ENCODE assay signal across 22 cellular contexts in the genomic region with DNA sequence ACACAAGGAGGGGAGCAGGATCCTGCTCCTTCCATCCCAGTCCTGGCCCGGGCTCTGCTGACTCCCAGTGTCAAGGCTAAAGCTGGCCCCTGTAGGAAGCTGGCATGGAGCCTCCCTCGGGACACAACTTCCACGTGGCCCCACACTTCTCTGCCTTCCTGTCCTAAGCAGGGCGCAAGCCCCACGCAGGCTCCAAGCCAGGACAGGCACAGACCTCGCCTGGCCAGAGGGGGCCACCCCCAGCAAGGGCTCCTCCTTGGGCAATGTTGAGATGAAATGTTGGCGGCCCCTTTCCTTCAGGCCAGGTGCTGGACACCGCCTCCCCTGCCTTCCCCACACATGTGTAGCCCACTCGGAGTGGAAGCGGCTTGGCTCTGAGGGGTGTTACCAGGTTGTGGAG.
DNase-seq lines count a peak whose midpoint lies in the region; ATAC-seq and TF ChIP-seq lines count a peak whose summit lies in the region.
"Had no signal": no experiment of that assay in that cellular context is flagged by ENCODE, and none has a peak within 500 bp of the region (broad histone marks: within the 10 kb centered on the region; RNA-seq: fewer than 3 reads in every experiment).

No MANE protein-coding gene starts in this region.

- no peak for TF ChIP-seq RAD21 in IMR-90 (IDR thresholded peaks at IDR 0.05; ENCODE audit: low read length)

- BruUV-seq in IMR-90 (replicated peaks; lab: Mats Ljungman, UMichigan) = no TSS peak

- H3K4me1 ChIP-seq in IMR-90 (ENCODE audit: control insufficient read depth, insufficient read depth, low read length) = peaks cover 23% of the 10 kb centered on the region
- H3K4me1 ChIP-seq in endodermal cell (ENCODE audit: control insufficient read depth, insufficient read depth, low read length) = peaks cover 18% of the 10 kb centered on the region
- peaks cover 11 to 35% of the 10 kb centered on the region in 2 donors for H3K4me1 ChIP-seq in lung (ENCODE audit: control insufficient read depth in 2 of 2, insufficient read depth in 2 of 2, low read length in 2 of 2)
- peaks cover 51% of the 10 kb centered on the region for H3K4me1 ChIP-seq in stomach smooth muscle (ENCODE audit: control insufficient read depth, insufficient read depth, low read length)
- H3K4me1 ChIP-seq: colonic mucosa had no signal

- no peak overlapping the region for H2AFZ ChIP-seq in IMR-90 (replicated peaks; ENCODE audit: low read length, poor library complexity)

- H3K4me2 ChIP-seq in IMR-90 (ENCODE audit: low read depth, low read length) = no peak overlapping the region
- H3K4me2 ChIP-seq: BLaER1 had no signal

- dilution Hi-C loops in IMR-90 (cut with HindIII; ENCODE audit: low sequenced_read_pairs, unreplicated experiment) = no loop called here

- ATAC-seq in IMR-90 (ENCODE audit: low read depth) (no peak), lung (ENCODE audit: insufficient read depth, low FRiP score) (no peak), GM19455 (IDR thresholded peaks at IDR 0.05; ENCODE audit: unreplicated experiment) (no peak), GM19397 (IDR thresholded peaks at IDR 0.05; ENCODE audit: unreplicated experiment) (no peak)
- ATAC-seq: HCT116 had no signal

- in situ Hi-C loops in IMR-90 (cut with MboI; ENCODE audit: low sequenced_read_pairs) = no loop called here

- peaks cover 28% of the 10 kb centered on the region; the same call in 1 of the 2 replicates for H4K20me1 ChIP-seq in IMR-90 (ENCODE audit: insufficient read depth, low read length)
- H4K20me1 ChIP-seq: BLaER1 had no signal

- no peak overlapping the region for H2BK15ac ChIP-seq in IMR-90 (ENCODE audit: low read depth, low read length)

- H3K23ac ChIP-seq in IMR-90 (ENCODE audit: low read depth, low read length) = no peak overlapping the region

- CTCF ChIA-PET in IMR-90 (lab: Yijun Ruan, JAX) = no interaction called here

- no peak overlapping the region for H2BK120ac ChIP-seq in IMR-90 (ENCODE audit: low read depth, low read length)

- DNase-seq in IMR-90 (no peak), endodermal cell (no peak), lung (ENCODE audit: low spot score) (no peak), NCI-H510A (lab: John Stamatoyannopoulos, UW) (no peak)
- DNase-seq: activated CD4-positive, alpha-beta T cell treated with anti-CD3 and anti-CD28 coated beads for 48 hours; activated naive CD4-positive, alpha-beta T cell treated with anti-CD3 and anti-CD28 coated beads, Interleukin-2, amount 50 U/mL, for 16 hours; colonic mucosa; islet precursor cell; KG1; MG63; NCI-H2029; NCI-H526 treated with DMSO at 0.1 percent for 48 hours; retina; SHP77 treated with DMSO at 0.1 percent for 48 hours; stimulated activated CD4-positive, alpha-beta T cell treated with anti-CD3 and anti-CD28 coated beads, Interleukin-2, amount 100 ng/mL, for 48 hours; testis had no signal

- no peak overlapping the region for H4K5ac ChIP-seq in IMR-90 (ENCODE audit: low read depth, low read length)

- peaks cover 23 to 89% of the 10 kb centered on the region in 2 experiments; a peak in 3 of 4 replicates for H3K79me1 ChIP-seq in IMR-90 (ENCODE audit: low read depth in 1 of 2, low read length in 2 of 2)

- peaks cover 19% of the 10 kb centered on the region for H3K9me1 ChIP-seq in IMR-90 (ENCODE audit: insufficient read depth, low read length)

- peaks cover 44% of the 10 kb centered on the region for H3K36me3 Mint-ChIP-seq in endodermal cell (ENCODE audit: low read depth)
- H3K36me3 Mint-ChIP-seq: natural killer cell treated with Interleukin-12 subunit alpha and Interleukin-12 subunit beta and Interleukin-15 and Interleukin-18, amount 100 ng/mL, for 72 hours had no signal

- H3K4me1 Mint-ChIP-seq in endodermal cell = peaks cover 35% of the 10 kb centered on the region

- H2BK5ac ChIP-seq in IMR-90 (ENCODE audit: low read depth, low read length, poor library complexity, severe bottlenecking) = peak overlapping the region; percentile 12

- H3K4me3 ChIP-seq in IMR-90 (ENCODE audit: insufficient read depth, low read depth, low read length) (no peak overlapping the region), endodermal cell (ENCODE audit: low read length) (no peak overlapping the region), lung (no peak overlapping the region), stomach smooth muscle (ENCODE audit: low read length in 2 of 2) (no peak overlapping the region)
- H3K4me3 ChIP-seq: BLaER1, colonic mucosa, MG63, testis had no signal

- H3K18ac ChIP-seq in IMR-90 (ENCODE audit: low read depth, low read length) = no peak overlapping the region

- no peak overlapping the region; the same call in 1 of the 2 replicates for H2AK5ac ChIP-seq in IMR-90 (ENCODE audit: low read depth, low read length)

- intact Hi-C loops in IMR-90 (cut with micrococcal nuclease) = no loop called here

- peak overlapping the region; percentile 19; the same call in 1 of the 2 replicates for H3K4ac ChIP-seq in IMR-90 (ENCODE audit: low read depth, low read length)

- H3K9me3 Mint-ChIP-seq in endodermal cell = no peaks in the 10 kb centered on the region
- H3K9me3 Mint-ChIP-seq: natural killer cell treated with Interleukin-12 subunit alpha and Interleukin-12 subunit beta and Interleukin-15 and Interleukin-18, amount 100 ng/mL, for 72 hours had no signal

- H3K36me3 ChIP-seq in IMR-90 (ENCODE audit: control insufficient read depth, insufficient read depth, low read length) (peaks cover 43% of the 10 kb centered on the region), endodermal cell (ENCODE audit: control insufficient read depth, insufficient read depth, low read length) (peaks cover 92% of the 10 kb centered on the region), lung (ENCODE audit: control insufficient read depth in 2 of 2, insufficient read depth in 2 of 2, low read length in 2 of 2) (peaks cover 2 to 5% of the 10 kb centered on the region in 2 donors), stomach smooth muscle (ENCODE audit: control insufficient read depth in 2 of 2, insufficient read depth in 2 of 2, low read length in 2 of 2) (peaks cover 4 to 5% of the 10 kb centered on the region in 2 donors)
- H3K36me3 ChIP-seq: BLaER1, colonic mucosa, MG63 had no signal

- no peak for TF ChIP-seq CTCF in IMR-90 (conservative IDR thresholded peaks at IDR 0.05; ENCODE audit: low read depth, low read length)
- TF ChIP-seq CTCF in endodermal cell (conservative IDR thresholded peaks at IDR 0.05) = peak; percentile 33
- no peak for TF ChIP-seq CTCF in lung (IDR thresholded peaks at IDR 0.05; ENCODE audit: control extremely low read depth, extremely low read depth)

- no peak overlapping the region for H2AK9ac ChIP-seq in IMR-90 (replicated peaks; ENCODE audit: low read depth, low read length, poor library complexity)

- H3K9me3 ChIP-seq in IMR-90 (ENCODE audit: control insufficient read depth, insufficient read depth, low read length) (no peaks in the 10 kb centered on the region), endodermal cell (ENCODE audit: control insufficient read depth, low read length) (no peaks in the 10 kb centered on the region), lung (ENCODE audit: control insufficient read depth in 2 of 2, insufficient read depth in 1 of 2, low read length in 1 of 2) (no peaks in the 10 kb centered on the region), stomach smooth muscle (ENCODE audit: control insufficient read depth in 2 of 2, low read length in 2 of 2) (no peaks in the 10 kb centered on the region)
- H3K9me3 ChIP-seq: BLaER1, colonic mucosa, MG63, testis had no signal

- H3K9ac ChIP-seq in IMR-90 (ENCODE audit: low read depth, low read length) = no peak overlapping the region
- no peak overlapping the region for H3K9ac ChIP-seq in endodermal cell (ENCODE audit: extremely low read depth, low read length, poor library complexity, severe bottlenecking)
- H3K9ac ChIP-seq in stomach smooth muscle (ENCODE audit: low read length in 2 of 2) = no peak overlapping the region
- H3K9ac ChIP-seq: BLaER1 had no signal

- H3K14ac ChIP-seq in IMR-90 (replicated peaks; ENCODE audit: low read depth, low read length) = no peak overlapping the region

- no peak overlapping the region for H3K27ac ChIP-seq in IMR-90 (ENCODE audit: insufficient read depth, low read length)
- no peak overlapping the region for H3K27ac ChIP-seq in endodermal cell (ENCODE audit: low read depth, low read length)
- H3K27ac ChIP-seq in lung (ENCODE audit: low read depth in 1 of 2, low read length in 1 of 2) = peak overlapping the region; percentile 4 to 55
- H3K27ac ChIP-seq in stomach smooth muscle (ENCODE audit: low read length) = peak overlapping the region; percentile 66
- H3K27ac ChIP-seq: BLaER1, colonic mucosa, testis had no signal

- no peaks in the 10 kb centered on the region for H3K27me3 Mint-ChIP-seq in endodermal cell (ENCODE audit: insufficient read depth)

- no peak overlapping the region for H3K27ac Mint-ChIP-seq in endodermal cell
- H3K27ac Mint-ChIP-seq: natural killer cell treated with Interleukin-12 subunit alpha and Interleukin-12 subunit beta and Interleukin-15 and Interleukin-18, amount 100 ng/mL, for 72 hours had no signal

- WGBS in IMR-90 (ENCODE audit: extremely low coverage in 2 of 2, insufficient read length in 1 of 2), 2 experiments = 100% methylated on average over 1 of the region's 10 CpGs; no CpG with 5 or more reads in 1 of the 2 experiments
- 89 to 92% methylated on average over 7 to 10 of the region's 10 CpGs for WGBS in endodermal cell (ENCODE audit: insufficient coverage in 1 of 2, insufficient read length in 1 of 2), 2 experiments
- 68 to 71% methylated on average over 10 of the region's 10 CpGs for WGBS in lung, 2 donors

- POLR2A ChIA-PET in IMR-90 (lab: Charles Lee; ENCODE audit: unreplicated experiment) = no interaction called here

- H3K27me3 ChIP-seq in IMR-90 (ENCODE audit: control insufficient read depth, insufficient read depth, low read length) (no peaks in the 10 kb centered on the region), endodermal cell (ENCODE audit: control insufficient read depth, insufficient read depth, low read length, poor library complexity, severe bottlenecking) (no peaks in the 10 kb centered on the region), lung (ENCODE audit: control insufficient read depth, insufficient read depth) (no peaks in the 10 kb centered on the region), stomach smooth muscle (ENCODE audit: control insufficient read depth in 1 of 2, insufficient read depth in 2 of 2, low read length in 2 of 2) (no peaks in the 10 kb centered on the region)
- H3K27me3 ChIP-seq: BLaER1, colonic mucosa, MG63, testis had no signal

- no peak overlapping the region for H4K8ac ChIP-seq in IMR-90 (ENCODE audit: low read depth in 2 of 2, low read length in 2 of 2)

- no peak for TF ChIP-seq POLR2A in IMR-90 (IDR thresholded peaks at IDR 0.05; ENCODE audit: low read depth, low read length)

- no peak overlapping the region for H2BK20ac ChIP-seq in IMR-90 (ENCODE audit: low read depth, low read length)

- H3K4me3 Mint-ChIP-seq in endodermal cell = no peak overlapping the region
- H3K4me3 Mint-ChIP-seq: natural killer cell treated with Interleukin-12 subunit alpha and Interleukin-12 subunit beta and Interleukin-15 and Interleukin-18, amount 100 ng/mL, for 72 hours had no signal

- no peak overlapping the region for H3K56ac ChIP-seq in IMR-90 (ENCODE audit: extremely low read depth, insufficient read depth, low read length)

- H4K91ac ChIP-seq in IMR-90 (ENCODE audit: insufficient read depth, low read depth, low read length) = no peak overlapping the region

TF ChIP-seq in IMR-90, 13 proteins besides CTCF, POLR2A, EP300 and RAD21:
- no peak for TF ChIP-seq BHLHE40 (IDR thresholded peaks at IDR 0.05; ENCODE audit: low read depth, low read length)
- no peak for TF ChIP-seq CEBPB (IDR thresholded peaks at IDR 0.05; ENCODE audit: low read depth, low read length)

Comparison
In these comparisons a context has a peak if more than half of its experiments do, and no peak if none do; other contexts are left out.
1. H3K27ac ChIP-seq: peak in lung (2 of 2) and stomach smooth muscle (single experiment); none in IMR-90 (single experiment) and endodermal cell (single experiment).